ENCODE assay signal across 1 cellular context in the genomic region with DNA sequence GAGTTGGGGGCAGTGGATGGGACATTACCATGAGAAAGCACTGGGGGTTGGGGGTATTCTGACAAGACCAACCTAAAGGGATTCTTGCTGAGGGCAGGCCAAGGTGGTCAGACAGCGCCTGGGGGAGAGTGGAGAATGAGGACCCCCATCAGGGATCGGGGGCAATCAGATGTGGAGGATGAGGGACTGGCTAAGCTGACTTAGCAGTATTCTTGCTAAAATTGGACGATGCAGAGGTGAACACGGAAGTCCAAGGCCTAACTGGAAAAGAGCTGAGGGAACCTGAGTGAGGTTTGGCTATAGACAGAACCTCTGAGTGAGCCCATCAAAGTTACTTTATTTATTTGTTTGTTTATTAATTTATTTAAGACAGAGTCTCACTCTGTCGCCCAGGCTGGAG.
TF ChIP-seq lines count a peak whose summit lies in the region.

No MANE protein-coding gene starts in this region.

TF ChIP-seq in K562, 482 proteins besides CTCF, POLR2A, EP300 and RAD21:
- TF ChIP-seq NBN (IDR thresholded peaks at IDR 0.05; ENCODE audit: low read depth), result no peak
- TF ChIP-seq, protein P1, sequence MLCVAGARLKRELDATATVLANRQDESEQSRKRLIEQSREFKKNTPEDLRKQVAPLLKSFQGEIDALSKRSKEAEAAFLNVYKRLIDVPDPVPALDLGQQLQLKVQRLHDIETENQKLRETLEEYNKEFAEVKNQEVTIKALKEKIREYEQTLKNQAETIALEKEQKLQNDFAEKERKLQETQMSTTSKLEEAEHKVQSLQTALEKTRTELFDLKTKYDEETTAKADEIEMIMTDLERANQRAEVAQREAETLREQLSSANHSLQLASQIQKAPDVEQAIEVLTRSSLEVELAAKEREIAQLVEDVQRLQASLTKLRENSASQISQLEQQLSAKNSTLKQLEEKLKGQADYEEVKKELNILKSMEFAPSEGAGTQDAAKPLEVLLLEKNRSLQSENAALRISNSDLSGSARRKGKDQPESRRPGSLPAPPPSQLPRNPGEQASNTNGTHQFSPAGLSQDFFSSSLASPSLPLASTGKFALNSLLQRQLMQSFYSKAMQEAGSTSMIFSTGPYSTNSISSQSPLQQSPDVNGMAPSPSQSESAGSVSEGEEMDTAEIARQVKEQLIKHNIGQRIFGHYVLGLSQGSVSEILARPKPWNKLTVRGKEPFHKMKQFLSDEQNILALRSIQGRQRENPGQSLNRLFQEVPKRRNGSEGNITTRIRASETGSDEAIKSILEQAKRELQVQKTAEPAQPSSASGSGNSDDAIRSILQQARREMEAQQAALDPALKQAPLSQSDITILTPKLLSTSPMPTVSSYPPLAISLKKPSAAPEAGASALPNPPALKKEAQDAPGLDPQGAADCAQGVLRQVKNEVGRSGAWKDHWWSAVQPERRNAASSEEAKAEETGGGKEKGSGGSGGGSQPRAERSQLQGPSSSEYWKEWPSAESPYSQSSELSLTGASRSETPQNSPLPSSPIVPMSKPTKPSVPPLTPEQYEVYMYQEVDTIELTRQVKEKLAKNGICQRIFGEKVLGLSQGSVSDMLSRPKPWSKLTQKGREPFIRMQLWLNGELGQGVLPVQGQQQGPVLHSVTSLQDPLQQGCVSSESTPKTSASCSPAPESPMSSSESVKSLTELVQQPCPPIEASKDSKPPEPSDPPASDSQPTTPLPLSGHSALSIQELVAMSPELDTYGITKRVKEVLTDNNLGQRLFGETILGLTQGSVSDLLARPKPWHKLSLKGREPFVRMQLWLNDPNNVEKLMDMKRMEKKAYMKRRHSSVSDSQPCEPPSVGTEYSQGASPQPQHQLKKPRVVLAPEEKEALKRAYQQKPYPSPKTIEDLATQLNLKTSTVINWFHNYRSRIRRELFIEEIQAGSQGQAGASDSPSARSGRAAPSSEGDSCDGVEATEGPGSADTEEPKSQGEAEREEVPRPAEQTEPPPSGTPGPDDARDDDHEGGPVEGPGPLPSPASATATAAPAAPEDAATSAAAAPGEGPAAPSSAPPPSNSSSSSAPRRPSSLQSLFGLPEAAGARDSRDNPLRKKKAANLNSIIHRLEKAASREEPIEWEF (CRISPR knock-in tag; IDR thresholded peaks at IDR 0.05), result no peak
- TF ChIP-seq CBX3 (IDR thresholded peaks at IDR 0.05; ENCODE audit: borderline replicate concordance in 1 of 2, low read length in 2 of 2), result no peak
- TF ChIP-seq C11orf30 (IDR thresholded peaks at IDR 0.05; ENCODE audit: low read depth), result peak; percentile 75
- no peak for TF ChIP-seq TEAD4 (IDR thresholded peaks at IDR 0.05; ENCODE audit: low read length)
- no peak for TF ChIP-seq TEAD4 (CRISPR knock-in tag; IDR thresholded peaks at IDR 0.05; ENCODE audit: borderline replicate concordance)
- peak; percentile 81 for TF ChIP-seq ZNF316 (IDR thresholded peaks at IDR 0.05)
